Comparison of ENCODE assay signal across 1 cellular context in the genomic region with DNA sequence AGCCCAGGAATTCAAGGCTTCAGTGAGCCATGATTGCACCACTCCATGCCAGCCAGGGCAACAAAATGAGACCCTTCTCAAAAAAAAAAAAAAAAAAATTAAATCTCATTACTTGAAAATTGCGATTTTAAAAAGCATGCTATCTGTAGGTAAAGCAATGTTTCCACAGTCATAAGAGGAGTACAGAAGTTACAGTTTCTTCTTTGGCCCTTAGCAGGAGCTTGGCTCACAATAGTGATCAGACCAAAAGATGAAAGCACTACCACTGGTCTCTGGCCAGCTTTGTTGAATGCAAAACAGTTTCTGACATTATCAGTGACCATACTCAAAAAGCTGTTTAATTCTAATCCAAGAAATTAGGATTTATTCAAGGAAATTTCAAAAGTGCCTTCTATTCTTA.
A peak's percentile ranks its signal among the peaks of the same experiment; 100 is the strongest.
TF ChIP-seq lines count a peak whose summit lies in the region.

No MANE protein-coding gene starts in this region.

TF ChIP-seq in GM12878, 131 proteins besides CTCF, POLR2A, EP300 and RAD21:
- no peak for TF ChIP-seq SRF (IDR thresholded peaks at IDR 0.05; ENCODE audit: low read depth in 2 of 2, low read length in 2 of 2)
- no peak for TF ChIP-seq HDAC6 (IDR thresholded peaks at IDR 0.05; ENCODE audit: unreplicated experiment)
- TF ChIP-seq, protein P1, sequence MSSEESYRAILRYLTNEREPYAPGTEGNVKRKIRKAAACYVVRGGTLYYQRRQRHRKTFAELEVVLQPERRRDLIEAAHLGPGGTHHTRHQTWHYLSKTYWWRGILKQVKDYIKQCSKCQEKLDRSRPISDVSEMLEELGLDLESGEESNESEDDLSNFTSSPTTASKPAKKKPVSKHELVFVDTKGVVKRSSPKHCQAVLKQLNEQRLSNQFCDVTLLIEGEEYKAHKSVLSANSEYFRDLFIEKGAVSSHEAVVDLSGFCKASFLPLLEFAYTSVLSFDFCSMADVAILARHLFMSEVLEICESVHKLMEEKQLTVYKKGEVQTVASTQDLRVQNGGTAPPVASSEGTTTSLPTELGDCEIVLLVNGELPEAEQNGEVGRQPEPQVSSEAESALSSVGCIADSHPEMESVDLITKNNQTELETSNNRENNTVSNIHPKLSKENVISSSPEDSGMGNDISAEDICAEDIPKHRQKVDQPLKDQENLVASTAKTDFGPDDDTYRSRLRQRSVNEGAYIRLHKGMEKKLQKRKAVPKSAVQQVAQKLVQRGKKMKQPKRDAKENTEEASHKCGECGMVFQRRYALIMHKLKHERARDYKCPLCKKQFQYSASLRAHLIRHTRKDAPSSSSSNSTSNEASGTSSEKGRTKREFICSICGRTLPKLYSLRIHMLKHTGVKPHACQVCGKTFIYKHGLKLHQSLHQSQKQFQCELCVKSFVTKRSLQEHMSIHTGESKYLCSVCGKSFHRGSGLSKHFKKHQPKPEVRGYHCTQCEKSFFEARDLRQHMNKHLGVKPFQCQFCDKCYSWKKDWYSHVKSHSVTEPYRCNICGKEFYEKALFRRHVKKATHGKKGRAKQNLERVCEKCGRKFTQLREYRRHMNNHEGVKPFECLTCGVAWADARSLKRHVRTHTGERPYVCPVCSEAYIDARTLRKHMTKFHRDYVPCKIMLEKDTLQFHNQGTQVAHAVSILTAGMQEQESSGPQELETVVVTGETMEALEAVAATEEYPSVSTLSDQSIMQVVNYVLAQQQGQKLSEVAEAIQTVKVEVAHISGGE (CRISPR knock-in tag; IDR thresholded peaks at IDR 0.05) = no peak
- no peak for TF ChIP-seq POLR2AphosphoS2 (IDR thresholded peaks at IDR 0.05; ENCODE audit: low read depth, low read length)
- 0 out of 2 replicates have a peak, but pooled peaks have one; percentile 23 for TF ChIP-seq IRF4 (IDR thresholded peaks at IDR 0.05; ENCODE audit: low read depth, low read length)
- no peak for TF ChIP-seq PAX5 (IDR thresholded peaks at IDR 0.05; ENCODE audit: borderline replicate concordance, low read depth, low read length)
- no peak for TF ChIP-seq ZNF622 (IDR thresholded peaks at IDR 0.05)
- no peak for TF ChIP-seq CHD1 (IDR thresholded peaks at IDR 0.05; ENCODE audit: low read depth, low read length)
- no peak for TF ChIP-seq JUND (IDR thresholded peaks at IDR 0.05; ENCODE audit: low read depth, low read length)
- TF ChIP-seq MXI1 (IDR thresholded peaks at IDR 0.05; ENCODE audit: low read depth, low read length) = no peak
- no peak for TF ChIP-seq SMARCA5 (IDR thresholded peaks at IDR 0.05)
- no peak for TF ChIP-seq KDM1A (IDR thresholded peaks at IDR 0.05; ENCODE audit: borderline replicate concordance)
- TF ChIP-seq, protein P2, sequence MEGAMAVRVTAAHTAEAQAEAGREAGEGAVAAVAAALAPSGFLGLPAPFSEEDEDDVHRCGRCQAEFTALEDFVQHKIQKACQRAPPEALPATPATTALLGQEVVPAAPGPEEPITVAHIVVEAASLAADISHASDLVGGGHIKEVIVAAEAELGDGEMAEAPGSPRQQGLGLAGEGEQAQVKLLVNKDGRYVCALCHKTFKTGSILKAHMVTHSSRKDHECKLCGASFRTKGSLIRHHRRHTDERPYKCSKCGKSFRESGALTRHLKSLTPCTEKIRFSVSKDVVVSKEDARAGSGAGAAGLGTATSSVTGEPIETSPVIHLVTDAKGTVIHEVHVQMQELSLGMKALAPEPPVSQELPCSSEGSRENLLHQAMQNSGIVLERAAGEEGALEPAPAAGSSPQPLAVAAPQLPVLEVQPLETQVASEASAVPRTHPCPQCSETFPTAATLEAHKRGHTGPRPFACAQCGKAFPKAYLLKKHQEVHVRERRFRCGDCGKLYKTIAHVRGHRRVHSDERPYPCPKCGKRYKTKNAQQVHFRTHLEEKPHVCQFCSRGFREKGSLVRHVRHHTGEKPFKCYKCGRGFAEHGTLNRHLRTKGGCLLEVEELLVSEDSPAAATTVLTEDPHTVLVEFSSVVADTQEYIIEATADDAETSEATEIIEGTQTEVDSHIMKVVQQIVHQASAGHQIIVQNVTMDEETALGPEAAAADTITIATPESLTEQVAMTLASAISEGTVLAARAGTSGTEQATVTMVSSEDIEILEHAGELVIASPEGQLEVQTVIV (IDR thresholded peaks at IDR 0.05; ENCODE audit: borderline replicate concordance, partially characterized antibody) = no peak
- TF ChIP-seq NFIC (IDR thresholded peaks at IDR 0.05; ENCODE audit: low read depth, low read length) = no peak; the same call in 1 of the 2 replicates
- no peak for TF ChIP-seq CREB1 (IDR thresholded peaks at IDR 0.05; ENCODE audit: low read depth)
- TF ChIP-seq, protein P3, sequence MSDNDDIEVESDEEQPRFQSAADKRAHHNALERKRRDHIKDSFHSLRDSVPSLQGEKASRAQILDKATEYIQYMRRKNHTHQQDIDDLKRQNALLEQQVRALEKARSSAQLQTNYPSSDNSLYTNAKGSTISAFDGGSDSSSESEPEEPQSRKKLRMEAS (IDR thresholded peaks at IDR 0.05; ENCODE audit: low read depth, low read length) = no peak
- no peak for TF ChIP-seq SMAD5 (IDR thresholded peaks at IDR 0.05; ENCODE audit: low read depth)
- TF ChIP-seq JUNB (IDR thresholded peaks at IDR 0.05) = peak; percentile 68
